20 cellular contexts compared by ENCODE assay signal in genomic region chr12:48910196-48910595, GRCh38. TPM values are rescaled to one million over a fixed set of nuclear protein-coding genes. Genes with fewer than 3 reads are reported as not detected.
"Had no signal": no experiment of that assay in that cellular context is flagged by ENCODE, and none has a peak within 500 bp of the region (broad histone marks: within the 10 kb centered on the region; RNA-seq: fewer than 3 reads in every experiment).

No MANE protein-coding gene starts in this region.

- H3K4me1 ChIP-seq: SJSA1 had no signal

- H3K27ac ChIP-seq: brain microvascular endothelial cell, cardiac muscle cell, SJSA1 had no signal

- H3K27me3 ChIP-seq: brain microvascular endothelial cell, cardiac muscle cell, SJSA1 had no signal

- H3K4me3 ChIP-seq: cardiac muscle cell, SJSA1 had no signal

- ATAC-seq: activated T-cell treated with anti-CD3 and anti-CD28 coated beads, Interleukin-2, amount 50 U/mL, for 4 hours had no signal

- H3K9me3 ChIP-seq: SJSA1 had no signal

- H3K36me3 ChIP-seq: brain microvascular endothelial cell, cardiac muscle cell, SJSA1 had no signal

- DNase-seq: activated CD4-positive, alpha-beta memory T cell treated with anti-CD3 and anti-CD28 coated beads for 36 hours; activated CD4-positive, alpha-beta T cell treated with anti-CD3 and anti-CD28 coated beads, Interleukin-2, amount 10 ng/mL, durations not matched to agents 7 days and 5 days; activated CD4-positive, CD25-positive, alpha-beta regulatory T cell; activated CD8-positive, alpha-beta memory T cell treated with anti-CD3 and anti-CD28 coated beads for 24 hours; activated effector memory CD4-positive, alpha-beta T cell treated with anti-CD3 and anti-CD28 coated beads, Interleukin-2, amount 50 U/mL, for 16 hours; activated naive CD4-positive, alpha-beta T cell treated with anti-CD3 and anti-CD28 coated beads for 36 hours; activated T-cell treated with anti-CD3 and anti-CD28 coated beads, Interleukin-2, amount 50 U/mL, for 4 hours; brain microvascular endothelial cell; KG1; NCI-H1048; NCI-H1417; NCI-H187; NCI-H2107; NCI-H2171 treated with DMSO at 0.1 percent for 48 hours; NCI-H226; NCI-H526; SHP77 had no signal

RNA-seq across cellular contexts. Expression of gene RND1, which starts 44.5 kb away (rescaled TPM):
- total RNA-seq: LHCN-M2, SJSA1 had no signal
